Comparison of ENCODE assay signal across 26 cellular contexts in the genomic region with DNA sequence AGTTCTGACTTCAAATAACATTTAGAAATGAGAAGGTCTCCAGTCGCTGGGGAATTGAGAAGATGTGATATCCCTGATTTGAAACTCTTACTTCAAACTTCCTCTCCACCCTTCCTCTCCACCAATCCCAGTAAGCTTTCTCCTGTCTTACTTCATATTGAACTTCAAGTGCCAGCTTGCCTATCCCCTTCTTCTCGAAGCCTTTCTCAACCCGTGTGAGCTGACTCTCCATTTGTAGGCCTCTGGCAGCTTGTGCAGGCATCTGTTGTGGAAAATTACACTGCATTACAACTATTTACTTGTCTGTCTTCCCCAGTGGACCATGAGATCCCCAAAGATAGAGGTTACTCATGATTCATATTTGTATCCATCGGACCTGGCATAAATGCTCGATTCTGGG.
"Had no signal": no experiment of that assay in that cellular context is flagged by ENCODE, and none has a peak within 500 bp of the region (broad histone marks: within the 10 kb centered on the region; RNA-seq: fewer than 3 reads in every experiment).

No MANE protein-coding gene starts in this region.

- H3K27me3 Mint-ChIP-seq: stimulated activated memory B cell treated with anti-CD40 and anti-IgM and Interleukin-4, amounts not matched to agents 10 μg/mL and 1 μg/mL and 100 μg/mL, for 72 hours; stimulated activated naive CD8-positive, alpha-beta T cell treated with anti-CD3 and anti-CD28 coated beads, Interleukin-15, amount 100 ng/mL, for 72 hours; type B pancreatic cell had no signal

- H3K27ac ChIP-seq: left ventricle myocardium inferior, ovary, prostate gland, spleen, tibial nerve, uterus had no signal

- H3K4me3 Mint-ChIP-seq: immature natural killer cell; mesothelial cell of epicardium; naive B cell; natural killer cell; nephron progenitor cell; stimulated activated memory B cell treated with anti-CD40 and anti-IgM and Interleukin-4, amounts not matched to agents 10 μg/mL and 1 μg/mL and 100 μg/mL, for 72 hours; stimulated activated naive CD8-positive, alpha-beta T cell treated with anti-CD3 and anti-CD28 coated beads, Interleukin-15, amount 100 ng/mL, for 72 hours; type B pancreatic cell had no signal

- H3K9me3 Mint-ChIP-seq: natural killer cell; nephron progenitor cell; stimulated activated naive CD8-positive, alpha-beta T cell treated with anti-CD3 and anti-CD28 coated beads, Interleukin-15, amount 100 ng/mL, for 72 hours had no signal

- H3K4me1 ChIP-seq: left ventricle myocardium inferior, prostate gland, spleen, uterus had no signal

- H3K36me3 ChIP-seq: left ventricle myocardium inferior, ovary, prostate gland, spleen, tibial nerve, uterus had no signal

- DNase-seq: hypothalamus; immature natural killer cell; left ventricle myocardium inferior; mesendoderm; naive B cell; natural killer cell; nephron progenitor cell; ovary; posterior cingulate gyrus; retina; right cardiac atrium; spleen; stimulated activated CD4-positive, alpha-beta T cell treated with anti-CD3 and anti-CD28 coated beads, Interleukin-4, amount 100 ng/mL, for 24 hours; stimulated activated naive CD4-positive, alpha-beta T cell treated with Interleukin-2 at 50 U/mL for 16 hours; stimulated activated naive CD8-positive, alpha-beta T cell treated with anti-CD3 and anti-CD28 coated beads, Interleukin-15, amount 100 ng/mL, for 72 hours; substantia nigra; uterus had no signal

- H3K36me3 Mint-ChIP-seq: mesothelial cell of epicardium; naive B cell; natural killer cell; stimulated activated memory B cell treated with anti-CD40 and anti-IgM and Interleukin-4, amounts not matched to agents 10 μg/mL and 1 μg/mL and 100 μg/mL, for 72 hours; type B pancreatic cell had no signal

- H3K4me1 Mint-ChIP-seq: immature natural killer cell; naive B cell; natural killer cell; stimulated activated memory B cell treated with anti-CD40 and anti-IgM and Interleukin-4, amounts not matched to agents 10 μg/mL and 1 μg/mL and 100 μg/mL, for 72 hours; stimulated activated naive CD8-positive, alpha-beta T cell treated with anti-CD3 and anti-CD28 coated beads, Interleukin-15, amount 100 ng/mL, for 72 hours had no signal

- H3K27me3 ChIP-seq: ovary, spleen, tibial nerve, uterus had no signal

- H3K4me3 ChIP-seq: left ventricle myocardium inferior, lung, ovary, prostate gland, skin epidermis, spleen, tibial nerve, uterus had no signal

- H3K9me3 ChIP-seq: left ventricle myocardium inferior, ovary, prostate gland, spleen, tibial nerve, uterus had no signal

- ATAC-seq: natural killer cell; right cardiac atrium; sciatic nerve; stimulated activated memory B cell treated with anti-CD40 and anti-IgM and Interleukin-4, amounts not matched to agents 10 μg/mL and 1 μg/mL and 100 μg/mL, for 72 hours; stimulated activated naive CD8-positive, alpha-beta T cell treated with anti-CD3 and anti-CD28 coated beads, Interleukin-15, amount 100 ng/mL, for 72 hours had no signal

- H3K27ac Mint-ChIP-seq: immature natural killer cell; mesothelial cell of epicardium; natural killer cell; nephron progenitor cell; stimulated activated memory B cell treated with anti-CD40 and anti-IgM and Interleukin-4, amounts not matched to agents 10 μg/mL and 1 μg/mL and 100 μg/mL, for 72 hours; stimulated activated naive CD8-positive, alpha-beta T cell treated with anti-CD3 and anti-CD28 coated beads, Interleukin-15, amount 100 ng/mL, for 72 hours; type B pancreatic cell had no signal

- FAIRE-seq: islet of Langerhans had no signal
